19 cellular contexts compared by ENCODE assay signal in genomic region chr9:133493428-133493827, GRCh38. TPM values are rescaled to one million over a fixed set of nuclear protein-coding genes. Genes with fewer than 3 reads are reported as not detected.
"Had no signal": no experiment of that assay in that cellular context is flagged by ENCODE, and none has a peak within 500 bp of the region (broad histone marks: within the 10 kb centered on the region; RNA-seq: fewer than 3 reads in every experiment).

No MANE protein-coding gene starts in this region.

- H3K4me3 ChIP-seq: coronary artery, esophagus squamous epithelium, pancreas, transverse colon had no signal

- H3K27ac ChIP-seq: pancreas had no signal

- H3K27me3 ChIP-seq: pancreas had no signal

- H3K36me3 ChIP-seq: esophagus squamous epithelium, pancreas, transverse colon had no signal

- H3K27ac Mint-ChIP-seq: activated B cell treated with CpG ODN at 0.5 μM for 24 hours; activated CD4-positive, alpha-beta T cell treated with anti-CD3 and anti-CD28 coated beads, Interleukin-2, amount 10 ng/mL, durations not matched to agents 24 days and 14 days; activated CD8-positive, alpha-beta T cell treated with anti-CD3 and anti-CD28 coated beads, Interleukin-2, amount 10 ng/mL, durations not matched to agents 7 days and 5 days; activated naive CD8-positive, alpha-beta T cell treated with anti-CD3 and anti-CD28 coated beads for 36 hours; activated T-cell treated with anti-CD3 and anti-CD28 coated beads, Interleukin-2, amount 50 U/mL, for 72 hours; stimulated activated memory B cell treated with anti-CD40 and anti-IgM and Interleukin-4, amounts not matched to agents 10 μg/mL and 1 μg/mL and 100 μg/mL, for 72 hours had no signal

- FAIRE-seq: pancreas had no signal

- H3K36me3 Mint-ChIP-seq: activated naive CD8-positive, alpha-beta T cell treated with anti-CD3 and anti-CD28 coated beads for 36 hours; brain; stimulated activated memory B cell treated with anti-CD40 and anti-IgM and Interleukin-4, amounts not matched to agents 10 μg/mL and 1 μg/mL and 100 μg/mL, for 72 hours had no signal

- H3K4me1 ChIP-seq: pancreas, transverse colon had no signal

- H3K27me3 Mint-ChIP-seq: activated naive CD8-positive, alpha-beta T cell treated with anti-CD3 and anti-CD28 coated beads for 36 hours had no signal

- H3K9me3 ChIP-seq: esophagus squamous epithelium, pancreas, transverse colon had no signal

- H3K9me3 Mint-ChIP-seq: activated B cell treated with CpG ODN at 0.5 μM for 24 hours; activated CD4-positive, alpha-beta T cell treated with anti-CD3 and anti-CD28 coated beads, Interleukin-2, amount 10 ng/mL, durations not matched to agents 24 days and 14 days; activated naive CD8-positive, alpha-beta T cell treated with anti-CD3 and anti-CD28 coated beads for 36 hours; activated T-cell treated with anti-CD3 and anti-CD28 coated beads, Interleukin-2, amount 50 U/mL, for 72 hours; central memory CD8-positive, alpha-beta T cell; stimulated activated memory B cell treated with anti-CD40 and anti-IgM and Interleukin-4, amounts not matched to agents 10 μg/mL and 1 μg/mL and 100 μg/mL, for 72 hours had no signal

- H3K4me3 Mint-ChIP-seq: activated B cell treated with CpG ODN at 0.5 μM for 24 hours; activated CD4-positive, alpha-beta T cell treated with anti-CD3 and anti-CD28 coated beads, Interleukin-2, amount 10 ng/mL, durations not matched to agents 24 days and 14 days; activated CD8-positive, alpha-beta T cell treated with anti-CD3 and anti-CD28 coated beads, Interleukin-2, amount 10 ng/mL, durations not matched to agents 7 days and 5 days; activated naive CD8-positive, alpha-beta T cell treated with anti-CD3 and anti-CD28 coated beads for 36 hours; activated T-cell treated with anti-CD3 and anti-CD28 coated beads, Interleukin-2, amount 50 U/mL, for 72 hours; brain; central memory CD8-positive, alpha-beta T cell; stimulated activated memory B cell treated with anti-CD40 and anti-IgM and Interleukin-4, amounts not matched to agents 10 μg/mL and 1 μg/mL and 100 μg/mL, for 72 hours had no signal

- H3K4me1 Mint-ChIP-seq: activated B cell treated with CpG ODN at 0.5 μM for 24 hours; activated CD4-positive, alpha-beta T cell treated with anti-CD3 and anti-CD28 coated beads, Interleukin-2, amount 10 ng/mL, durations not matched to agents 24 days and 14 days; activated naive CD8-positive, alpha-beta T cell treated with anti-CD3 and anti-CD28 coated beads for 36 hours; central memory CD8-positive, alpha-beta T cell; stimulated activated memory B cell treated with anti-CD40 and anti-IgM and Interleukin-4, amounts not matched to agents 10 μg/mL and 1 μg/mL and 100 μg/mL, for 72 hours had no signal

- DNase-seq: activated B cell treated with CpG ODN at 0.5 μM for 24 hours; activated CD4-positive, alpha-beta T cell treated with anti-CD3 and anti-CD28 coated beads, Interleukin-2, amount 10 ng/mL, durations not matched to agents 24 days and 14 days; activated CD8-positive, alpha-beta memory T cell treated with anti-CD3 and anti-CD28 coated beads, Interleukin-2, amount 50 U/mL, for 4 hours; activated CD8-positive, alpha-beta T cell treated with anti-CD3 and anti-CD28 coated beads, Interleukin-2, amount 10 ng/mL, durations not matched to agents 7 days and 5 days; activated naive CD8-positive, alpha-beta T cell treated with anti-CD3 and anti-CD28 coated beads for 36 hours; activated T-cell treated with anti-CD3 and anti-CD28 coated beads, Interleukin-2, amount 50 U/mL, for 72 hours; esophagus squamous epithelium; mesendoderm; stimulated activated CD4-positive, alpha-beta T cell treated with anti-CD3 and anti-CD28 coated beads, Interleukin-2, amount 100 ng/mL, for 48 hours; T-helper 2 cell; transverse colon had no signal

RNA-seq across cellular contexts. Expression of gene MYMK, which starts 31.3 kb away (rescaled TPM):
- total RNA-seq: activated B cell treated with CpG ODN at 0.5 μM for 24 hours; activated CD4-positive, alpha-beta T cell treated with anti-CD3 and anti-CD28 coated beads, Interleukin-2, amount 10 ng/mL, durations not matched to agents 24 days and 14 days; activated CD8-positive, alpha-beta T cell treated with anti-CD3 and anti-CD28 coated beads, Interleukin-2, amount 10 ng/mL, durations not matched to agents 7 days and 5 days; activated naive CD8-positive, alpha-beta T cell treated with anti-CD3 and anti-CD28 coated beads for 36 hours; activated T-cell treated with anti-CD3 and anti-CD28 coated beads, Interleukin-2, amount 50 U/mL, for 72 hours; esophagus squamous epithelium; fibroblast of villous mesenchyme; pancreas; subcutaneous adipose tissue; transverse colon had no signal
- polyA plus RNA-seq: neural cell, pancreas had no signal

RNA-seq across cellular contexts. Expression of gene ADAMTSL2, which starts 41.1 kb away (rescaled TPM):
- total RNA-seq: activated B cell treated with CpG ODN at 0.5 μM for 24 hours; activated CD4-positive, alpha-beta T cell treated with anti-CD3 and anti-CD28 coated beads, Interleukin-2, amount 10 ng/mL, durations not matched to agents 24 days and 14 days; activated CD8-positive, alpha-beta T cell treated with anti-CD3 and anti-CD28 coated beads, Interleukin-2, amount 10 ng/mL, durations not matched to agents 7 days and 5 days had no signal
